8 cellular contexts compared by ENCODE assay signal in the genomic region with DNA sequence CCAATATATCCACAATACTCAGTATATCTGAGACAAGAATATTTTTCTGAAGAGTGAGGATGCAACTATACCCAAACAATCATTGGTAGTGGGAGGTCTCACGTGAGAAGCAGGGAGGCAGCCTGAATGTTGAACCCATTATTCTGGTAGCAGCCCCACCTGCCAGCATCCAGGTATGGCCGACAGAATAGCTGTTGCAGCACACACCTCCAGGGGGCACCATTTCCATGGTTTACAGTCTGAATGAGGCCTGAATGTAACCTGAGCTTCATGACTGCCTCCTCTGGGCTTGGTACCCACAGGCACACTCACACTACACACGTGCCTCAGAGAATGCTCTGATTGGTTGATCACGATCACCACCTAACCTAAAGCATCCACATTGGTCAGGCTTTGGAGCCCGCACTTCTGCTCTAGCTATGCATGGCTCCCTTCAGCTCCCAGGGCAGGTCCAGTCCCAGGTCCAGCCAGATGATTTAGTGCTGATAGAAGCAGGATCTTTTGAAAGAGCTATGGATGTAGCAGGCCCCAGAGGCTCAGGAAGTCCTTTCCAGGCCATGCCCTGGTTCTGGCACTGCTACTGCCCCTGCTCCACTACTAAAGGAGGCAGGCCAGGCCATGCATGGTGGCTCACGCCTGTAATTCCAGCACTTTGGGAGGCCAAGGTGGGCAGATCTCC. TPM values are rescaled to one million over a fixed set of nuclear protein-coding genes. Genes with fewer than 3 reads are reported as not detected.
A peak's percentile ranks its signal among the peaks of the same experiment; 100 is the strongest.
DNase-seq lines count a peak whose midpoint lies in the region; ATAC-seq and TF ChIP-seq lines count a peak whose summit lies in the region.

No MANE protein-coding gene starts in this region.

- H3K9me3 ChIP-seq in spleen = no peaks in the 10 kb centered on the region

- H3K4me3 Mint-ChIP-seq in activated naive CD8-positive, alpha-beta T cell treated with anti-CD3 and anti-CD28 coated beads, Interleukin-2, amount 50 U/mL, for 24 hours = no peak overlapping the region

- WGBS in spleen, 5 donors = 27 to 51% (median 34%) methylated on average over 4 to 6 of the region's 6 CpGs

- H3K4me1 ChIP-seq in spleen = peaks cover 5 to 24% (median 18%) of the 10 kb centered on the region in 6 donors

- no peak overlapping the region for H3K27ac ChIP-seq in spleen

- TF ChIP-seq CTCF in spleen (IDR thresholded peaks at IDR 0.05 in 8 of 11, conservative IDR thresholded peaks at IDR 0.05 in 3 of 11) = peak; percentile 46 to 84 (median 72)

- no peak overlapping the region for H3K27ac Mint-ChIP-seq in activated naive CD8-positive, alpha-beta T cell treated with anti-CD3 and anti-CD28 coated beads, Interleukin-2, amount 50 U/mL, for 24 hours

- H3K36me3 Mint-ChIP-seq in activated naive CD8-positive, alpha-beta T cell treated with anti-CD3 and anti-CD28 coated beads, Interleukin-2, amount 50 U/mL, for 24 hours (ENCODE audit: low read depth) = no peaks in the 10 kb centered on the region

- peak; percentile 91 for ATAC-seq in HG02798 (IDR thresholded peaks at IDR 0.05; ENCODE audit: poor library complexity, unreplicated experiment)
- ATAC-seq in activated naive CD8-positive, alpha-beta T cell treated with anti-CD3 and anti-CD28 coated beads, Interleukin-2, amount 50 U/mL, for 24 hours = peak; percentile 96

- peaks cover 15% of the 10 kb centered on the region for H3K4me1 Mint-ChIP-seq in activated naive CD8-positive, alpha-beta T cell treated with anti-CD3 and anti-CD28 coated beads, Interleukin-2, amount 50 U/mL, for 24 hours

- intact Hi-C loops in spleen (cut with DNase I; ENCODE audit: low total_unique reads) = no loop called here

- peaks cover 4% of the 10 kb centered on the region for H3K27me3 Mint-ChIP-seq in activated naive CD8-positive, alpha-beta T cell treated with anti-CD3 and anti-CD28 coated beads, Interleukin-2, amount 50 U/mL, for 24 hours

- H3K36me3 ChIP-seq in spleen = no peaks in the 10 kb centered on the region

- H3K27me3 ChIP-seq in spleen (replicated peaks in 1 of 7) = peaks cover 0 to 27% (median 8%) of the 10 kb centered on the region in 7 donors

- H3K9me3 Mint-ChIP-seq in activated naive CD8-positive, alpha-beta T cell treated with anti-CD3 and anti-CD28 coated beads, Interleukin-2, amount 50 U/mL, for 24 hours = no peaks in the 10 kb centered on the region

- DNase-seq in NK-92 treated with Interleukin-12 subunit alpha and Interleukin-12 subunit beta, amount 100 ng/mL, for 24 hours (lab: John Stamatoyannopoulos, UW) = peak; percentile 46
- DNase-seq in NK-92 (lab: John Stamatoyannopoulos, UW; ENCODE audit: unreplicated experiment) (no peak), NCI-H1436 treated with DMSO at 0.1 percent for 48 hours (lab: John Stamatoyannopoulos, UW) (peak; percentile 91), SW480 (ENCODE audit: low spot score) (peak; percentile 95), hippocampal formation (lab: John Stamatoyannopoulos, UW) (peak; percentile 57 to 71), spleen (peak; percentile 86)
- DNase-seq in activated naive CD8-positive, alpha-beta T cell treated with anti-CD3 and anti-CD28 coated beads, Interleukin-2, amount 50 U/mL, for 24 hours = peak; percentile 89

- no peak overlapping the region for H3K4me3 ChIP-seq in spleen

- TF ChIP-seq POLR2A in spleen (IDR thresholded peaks at IDR 0.05) = no peak

RNA-seq across cellular contexts. Expression of a gene that starts 11.0 kb away (rescaled TPM):
- total RNA-seq in spleen = 10 to 100 TPM; 55.8 to 80.4 (median 58.6) TPM
- 10 to 100 TPM; 22.7 to 35.1 (median 29.1) TPM for polyA plus RNA-seq in spleen

RNA-seq across cellular contexts. Expression of a gene that starts 29.6 kb away (rescaled TPM):
- 1 to 10 TPM; 5.0 to 9.1 (median 6.3) TPM for total RNA-seq in spleen
- polyA plus RNA-seq in spleen = 1 to 10 TPM; 5.3 to 9.9 (median 8.0) TPM

RNA-seq across cellular contexts. Expression of a gene that starts 56.9 kb away (rescaled TPM):
- 1 to 10 TPM in 1 of 7 donors, under 1 TPM in 5, not detected in 1; 0.23 to 1.3 (median 0.33) TPM for total RNA-seq in spleen
- under 1 TPM; 0.27 to 0.80 (median 0.43) TPM for polyA plus RNA-seq in spleen
